In the genomic region with DNA sequence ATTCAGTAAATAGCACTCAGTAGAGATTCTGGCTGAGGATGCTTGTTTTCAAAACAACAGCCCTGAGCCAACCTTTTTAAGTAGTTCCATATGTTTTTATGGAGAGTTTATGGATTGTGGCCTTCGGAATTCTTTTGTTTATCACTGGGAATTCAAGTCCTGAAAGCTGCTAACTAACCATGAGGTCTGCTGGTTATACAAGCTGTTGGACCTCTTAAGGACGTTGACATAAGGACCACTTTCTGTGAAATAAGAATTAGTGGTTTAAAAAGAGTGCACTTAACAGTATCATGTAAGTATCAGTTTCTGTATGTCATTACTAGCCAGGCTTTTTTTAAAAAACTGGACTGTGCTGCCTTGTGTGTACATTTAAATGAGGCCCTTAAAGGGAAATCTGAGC, we compare ENCODE assay signal across 9 cellular contexts.
DNase-seq lines count a peak whose midpoint lies in the region; ATAC-seq and TF ChIP-seq lines count a peak whose summit lies in the region.
"Had no signal": no experiment of that assay in that cellular context is flagged by ENCODE, and none has a peak within 500 bp of the region (broad histone marks: within the 10 kb centered on the region; RNA-seq: fewer than 3 reads in every experiment).

No MANE protein-coding gene starts in this region.

- ATAC-seq in GM19468 (IDR thresholded peaks at IDR 0.05; ENCODE audit: extremely low read depth, unreplicated experiment) (peak; percentile 66), HG03196 (IDR thresholded peaks at IDR 0.05; ENCODE audit: unreplicated experiment) (peak; percentile 55)

- peaks cover 5 to 29% (median 19%) of the 10 kb centered on the region in 3 donors for H3K4me1 ChIP-seq in esophagus squamous epithelium

- no peaks in the 10 kb centered on the region for H3K9me3 ChIP-seq in esophagus squamous epithelium

- no peak overlapping the region for H3K4me3 ChIP-seq in esophagus squamous epithelium

- DNase-seq in DMS79 (lab: John Stamatoyannopoulos, UW) (peak; percentile 73), dedifferentiated amniotic fluid mesenchymal stem cell (ENCODE audit: extremely low spot score) (peak; percentile 87), NAMALWA (ENCODE audit: low spot score) (no peak), germinal center (ENCODE audit: low spot score) (no peak), NCI-H82 (lab: John Stamatoyannopoulos, UW) (no peak), esophagus squamous epithelium (lab: John Stamatoyannopoulos, UW) (no peak)
- DNase-seq: nucleus accumbens had no signal

- H3K27me3 ChIP-seq in esophagus squamous epithelium: no peaks in the 10 kb centered on the region

- H3K27ac ChIP-seq in esophagus squamous epithelium: peak overlapping the region in 2 of 4 donors; percentile 21 to 74

- no peak for TF ChIP-seq CTCF in esophagus squamous epithelium (IDR thresholded peaks at IDR 0.05)

- intact Hi-C loops in esophagus squamous epithelium (cut with DNase I): no loop called here

- no peak for TF ChIP-seq POLR2A in esophagus squamous epithelium (IDR thresholded peaks at IDR 0.05)

- no peaks in the 10 kb centered on the region for H3K36me3 ChIP-seq in esophagus squamous epithelium

- 78 to 97% methylated on average over 2 of the region's 2 CpGs for WGBS in esophagus squamous epithelium, 2 donors

Comparison
In these comparisons a context has a peak if more than half of its experiments do, and no peak if none do; other contexts are left out.
1. DNase-seq: peak in DMS79 (single experiment) and dedifferentiated amniotic fluid mesenchymal stem cell (single experiment); none in NAMALWA (single experiment), germinal center (single experiment), NCI-H82 (single experiment) and esophagus squamous epithelium (single experiment).